8 cellular contexts compared by ENCODE assay signal in the genomic region with DNA sequence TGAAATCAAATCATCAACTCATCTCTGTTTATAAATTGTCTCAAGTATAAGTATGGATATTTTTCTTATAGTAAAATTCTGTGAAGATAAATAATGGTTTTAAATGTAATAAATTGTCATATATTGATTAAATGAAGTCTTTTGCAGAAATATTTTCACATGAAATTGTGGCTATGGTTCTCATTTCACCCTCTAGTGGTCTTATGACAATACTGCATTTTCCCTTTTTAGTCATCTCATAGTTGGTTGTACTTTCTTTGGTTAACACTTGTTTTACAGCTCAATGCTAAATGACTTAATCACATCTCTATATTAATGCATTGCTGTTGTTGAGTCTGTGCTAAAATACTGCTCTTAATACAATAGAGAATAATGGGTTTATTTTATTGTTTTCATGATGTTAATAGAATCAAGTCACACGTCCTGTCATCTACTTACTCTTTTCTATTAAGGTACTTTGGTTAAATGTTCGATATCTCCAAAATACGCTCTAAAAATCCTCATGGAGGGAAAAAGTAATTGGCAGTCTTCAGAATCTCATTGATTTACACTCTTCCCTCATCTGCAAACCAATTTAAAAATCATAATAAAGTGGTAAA. TPM values are rescaled to one million over a fixed set of nuclear protein-coding genes. Genes with fewer than 3 reads are reported as not detected.
DNase-seq lines count a peak whose midpoint lies in the region; ATAC-seq and TF ChIP-seq lines count a peak whose summit lies in the region.

No MANE protein-coding gene starts in this region.

- TF ChIP-seq CTCF in GM06990 (IDR thresholded peaks at IDR 0.05; ENCODE audit: insufficient read depth, low read length, poor library complexity, severe bottlenecking), result peak; percentile 66
- peak; percentile 30 to 69 (median 64) for TF ChIP-seq CTCF in transverse colon (IDR thresholded peaks at IDR 0.05)

- H3K4me1 ChIP-seq in transverse colon, result no peaks in the 10 kb centered on the region

- H3K4me1 Mint-ChIP-seq in activated naive CD4-positive, alpha-beta T cell treated with anti-CD3 and anti-CD28 coated beads, Interleukin-2, amount 10 ng/mL, durations not matched to agents 7 days and 5 days, result no peaks in the 10 kb centered on the region

- no peaks in the 10 kb centered on the region for H3K9me3 Mint-ChIP-seq in activated naive CD4-positive, alpha-beta T cell treated with anti-CD3 and anti-CD28 coated beads, Interleukin-2, amount 10 ng/mL, durations not matched to agents 7 days and 5 days

- DNase-seq in A172 (ENCODE audit: low spot score) (peak; percentile 14), GM06990 (ENCODE audit: extremely low read depth, insufficient read length) (no peak), glomerular endothelial cell (ENCODE audit: extremely low read depth, low read depth, low spot score) (peak; percentile 23), transverse colon (no peak), GF-D8 (lab: John Stamatoyannopoulos, UW) (no peak)
- no peak for DNase-seq in activated naive CD4-positive, alpha-beta T cell treated with anti-CD3 and anti-CD28 coated beads, Interleukin-2, amount 10 ng/mL, durations not matched to agents 7 days and 5 days

- TF ChIP-seq EP300 in transverse colon (IDR thresholded peaks at IDR 0.05; ENCODE audit: low read depth), result no peak

- no peaks in the 10 kb centered on the region for H3K27me3 ChIP-seq in GM06990 (replicated peaks; ENCODE audit: control insufficient read depth, insufficient read depth, low read length)
- H3K27me3 ChIP-seq in transverse colon, result no peaks in the 10 kb centered on the region

- WGBS in transverse colon (ENCODE audit: low coverage in 1 of 2), 2 donors, result 74 to 90% methylated on average over 3 of the region's 3 CpGs

- no peak overlapping the region for H3K27ac ChIP-seq in transverse colon

- H3K4me3 ChIP-seq in GM06990 (replicated peaks; ENCODE audit: low read depth, low read length), result no peak overlapping the region
- no peak overlapping the region for H3K4me3 ChIP-seq in transverse colon

- no peak overlapping the region for H3K4me3 Mint-ChIP-seq in activated naive CD4-positive, alpha-beta T cell treated with anti-CD3 and anti-CD28 coated beads, Interleukin-2, amount 10 ng/mL, durations not matched to agents 7 days and 5 days

- ATAC-seq in HG03442 (IDR thresholded peaks at IDR 0.05; ENCODE audit: unreplicated experiment), result peak; percentile 76
- peak; percentile 53; the same call in 2 of the 3 replicates for ATAC-seq in SK-N-SH treated with all-trans-retinoic acid at 6 μM for 48 hours

- no peak for TF ChIP-seq POLR2A in transverse colon (IDR thresholded peaks at IDR 0.05)

- no peaks in the 10 kb centered on the region for H3K27me3 Mint-ChIP-seq in activated naive CD4-positive, alpha-beta T cell treated with anti-CD3 and anti-CD28 coated beads, Interleukin-2, amount 10 ng/mL, durations not matched to agents 7 days and 5 days

- no peak overlapping the region for H3K27ac Mint-ChIP-seq in activated naive CD4-positive, alpha-beta T cell treated with anti-CD3 and anti-CD28 coated beads, Interleukin-2, amount 10 ng/mL, durations not matched to agents 7 days and 5 days

- H3K36me3 ChIP-seq in GM06990 (ENCODE audit: control insufficient read depth, insufficient read depth, low read length), result no peaks in the 10 kb centered on the region
- no peaks in the 10 kb centered on the region for H3K36me3 ChIP-seq in transverse colon

- CTCF ChIA-PET in activated naive CD4-positive, alpha-beta T cell treated with anti-CD3 and anti-CD28 coated beads, Interleukin-2, amount 10 ng/mL, durations not matched to agents 7 days and 5 days (lab: Charles Lee), result interaction anchor here (1.0 to 1.2 kb wide), 2 partner anchors 37 to 994 kb away, joined by 3 read pairs; no protein-coding TSS in a partner anchor

- no peaks in the 10 kb centered on the region for H3K9me3 ChIP-seq in transverse colon

- intact Hi-C loops in transverse colon (cut with DNase I; ENCODE audit: low total_unique reads), result no loop called here

- H3K36me3 Mint-ChIP-seq in activated naive CD4-positive, alpha-beta T cell treated with anti-CD3 and anti-CD28 coated beads, Interleukin-2, amount 10 ng/mL, durations not matched to agents 7 days and 5 days, result no peaks in the 10 kb centered on the region

- in situ Hi-C loops in transverse colon (cut with MboI; ENCODE audit: low pct_ligation_motif_present in 1 of 4, low pct_unique_long_range_greater_than_20kb in 1 of 4, low sequenced_read_pairs in 3 of 4), result no loop called here

TF ChIP-seq in SK-N-SH treated with all-trans-retinoic acid at 6 μM for 48 hours, 23 proteins besides CTCF, POLR2A, EP300 and RAD21:
- TF ChIP-seq SNAI2 (CRISPR knock-in tag; IDR thresholded peaks at IDR 0.05) (no peak), ISL1 (CRISPR knock-in tag; IDR thresholded peaks at IDR 0.05) (no peak), POU6F1 (CRISPR knock-in tag; IDR thresholded peaks at IDR 0.05; ENCODE audit: borderline replicate concordance, low read depth) (no peak), ZNF70 (CRISPR knock-in tag; IDR thresholded peaks at IDR 0.05) (no peak), ZFP30 (CRISPR knock-in tag; IDR thresholded peaks at IDR 0.05) (no peak), TOX (CRISPR knock-in tag; IDR thresholded peaks at IDR 0.05; ENCODE audit: borderline replicate concordance) (no peak), CSDC2 (CRISPR knock-in tag; IDR thresholded peaks at IDR 0.05) (no peak), PPARA (CRISPR knock-in tag; IDR thresholded peaks at IDR 0.05; ENCODE audit: borderline replicate concordance) (no peak), ZC3H10 (CRISPR knock-in tag; IDR thresholded peaks at IDR 0.05) (no peak), ZNF8 (CRISPR knock-in tag; IDR thresholded peaks at IDR 0.05) (no peak), ARNTL (CRISPR knock-in tag; IDR thresholded peaks at IDR 0.05; ENCODE audit: borderline replicate concordance, low read depth) (no peak), OSR1 (CRISPR knock-in tag; IDR thresholded peaks at IDR 0.05) (no peak), RARB (CRISPR knock-in tag; IDR thresholded peaks at IDR 0.05) (no peak), TCF4 (CRISPR knock-in tag; IDR thresholded peaks at IDR 0.05; ENCODE audit: borderline replicate concordance) (no peak), TSHZ2 (CRISPR knock-in tag; IDR thresholded peaks at IDR 0.05) (no peak), ESRRG (CRISPR knock-in tag; IDR thresholded peaks at IDR 0.05) (no peak), ZFP3 (CRISPR knock-in tag; IDR thresholded peaks at IDR 0.05) (no peak)

RNA-seq across cellular contexts. Expression of gene CACNA2D1, which starts 38.0 kb away (rescaled TPM):
- 0.24 TPM in 1 of 2 replicates, not detected in the other for total RNA-seq in A172 (2014; rRNA removed; shearing (Covaris generic))
- total RNA-seq in glomerular endothelial cell (18.8 and 26.2 TPM in 2 replicates), transverse colon (100 to 1,000 TPM in 1 of 4 donors, 10 to 100 TPM in 3; 11.0 to 126 (median 22.9) TPM)

Comparison
In these comparisons a context has a peak if more than half of its experiments do, and no peak if none do; other contexts are left out.
1. DNase-seq: peak in A172 (single experiment) and glomerular endothelial cell (single experiment); none in GM06990 (single experiment), transverse colon (single experiment), activated naive CD4-positive, alpha-beta T cell treated with anti-CD3 and anti-CD28 coated beads, Interleukin-2, amount 10 ng/mL, durations not matched to agents 7 days and 5 days (single experiment) and GF-D8 (single experiment).